8 cellular contexts compared by ENCODE assay signal in the genomic region with DNA sequence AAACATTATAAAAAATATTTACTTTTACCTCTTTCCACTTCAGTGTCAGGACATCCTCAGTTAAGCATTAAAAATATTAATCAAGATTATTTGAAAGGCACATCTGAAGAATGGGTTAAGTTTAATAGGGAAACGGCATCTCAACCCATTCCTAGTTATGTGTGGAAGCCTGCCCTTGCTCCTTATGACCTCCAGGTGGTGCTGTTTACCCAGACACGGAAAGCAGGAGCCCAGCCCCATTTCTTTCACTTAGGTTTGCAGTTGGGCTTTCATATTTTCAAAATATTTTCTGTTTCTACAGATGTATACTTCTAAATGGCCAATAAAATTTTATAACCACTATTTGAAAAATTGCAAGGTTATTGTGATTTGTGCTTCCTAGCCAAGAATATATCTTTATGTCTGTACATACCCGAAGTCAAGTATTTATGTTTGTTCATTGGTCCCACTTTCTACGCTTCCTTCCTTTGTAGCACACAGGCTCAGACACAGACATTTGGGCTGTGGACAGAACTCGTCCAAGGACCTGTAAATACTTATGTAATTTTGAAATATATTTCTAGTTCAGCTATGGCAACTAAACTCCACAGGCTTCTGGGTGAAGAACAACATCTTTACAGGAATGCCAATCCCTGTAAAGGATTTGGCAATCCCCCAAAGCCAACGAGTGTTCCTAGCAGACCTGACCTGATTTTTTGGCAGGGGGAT.
DNase-seq lines count a peak whose midpoint lies in the region; ATAC-seq, FAIRE-seq and TF ChIP-seq lines count a peak whose summit lies in the region.

No MANE protein-coding gene starts in this region.

- intact Hi-C loops in A673 (cut with micrococcal nuclease; ENCODE audit: unreplicated experiment), result loop anchor here (1.0 to 5.0 kb wide), 5 partner anchors 856 to 1746 kb away; no protein-coding TSS in a partner anchor
- intact Hi-C loops in testis (cut with DNase I; ENCODE audit: low total_unique reads), result no loop called here

- no peaks in the 10 kb centered on the region for H3K9me3 Mint-ChIP-seq in activated CD4-positive, alpha-beta T cell treated with anti-CD3 and anti-CD28 coated beads, Interleukin-2, amount 10 ng/mL, durations not matched to agents 7 days and 5 days

- DNase-seq in A673 (ENCODE audit: low spot score) (peak; percentile 75), GM12892 (ENCODE audit: insufficient read length) (no peak), NCI-H2171 treated with DMSO at 0.1 percent for 48 hours (lab: John Stamatoyannopoulos, UW) (peak; percentile 66), epithelial cell of proximal tubule (ENCODE audit: low read depth) (no peak), mucosa of gallbladder (ENCODE audit: low spot score) (peak; percentile 60), testis (peak; percentile 70)
- peak; percentile 45 for DNase-seq in activated CD4-positive, alpha-beta T cell treated with anti-CD3 and anti-CD28 coated beads, Interleukin-2, amount 10 ng/mL, durations not matched to agents 7 days and 5 days

- H3K9me3 ChIP-seq in A673 (ENCODE audit: low read depth, low read length, poor library complexity, severe bottlenecking), result no peaks in the 10 kb centered on the region
- no peaks in the 10 kb centered on the region for H3K9me3 ChIP-seq in testis

- H3K4me3 ChIP-seq in A673 (ENCODE audit: low read depth, low read length, poor library complexity, severe bottlenecking) (no peak overlapping the region), epithelial cell of proximal tubule (ENCODE audit: low read depth, low read length) (no peak overlapping the region), testis (no peak overlapping the region)

- H3K36me3 ChIP-seq in A673 (ENCODE audit: insufficient read depth, low read length, poor library complexity, severe bottlenecking) (no peaks in the 10 kb centered on the region), testis (ENCODE audit: low read depth, missing control alignments) (no peaks in the 10 kb centered on the region)

- peaks cover 23% of the 10 kb centered on the region for H3K27me3 Mint-ChIP-seq in activated CD4-positive, alpha-beta T cell treated with anti-CD3 and anti-CD28 coated beads, Interleukin-2, amount 10 ng/mL, durations not matched to agents 7 days and 5 days

- ATAC-seq in HG03025 (IDR thresholded peaks at IDR 0.05; ENCODE audit: low FRiP score, unreplicated experiment), result peak; percentile 45

- CTCF ChIA-PET in A673 (lab: Charles Lee), result no interaction called here
- CTCF ChIA-PET in activated CD4-positive, alpha-beta T cell treated with anti-CD3 and anti-CD28 coated beads, Interleukin-2, amount 10 ng/mL, durations not matched to agents 7 days and 5 days (lab: Charles Lee), result interaction anchor here (1.3 kb wide), 1 partner anchor 11 kb away, joined by 5 read pairs; no protein-coding TSS in a partner anchor

- no TSS peak for BruUV-seq in A673 (replicated peaks; lab: Mats Ljungman, UMichigan)

- peak; percentile 44 for FAIRE-seq in GM12892 (lab: Jason Lieb, UNC)

- no peaks in the 10 kb centered on the region for H3K4me1 Mint-ChIP-seq in activated CD4-positive, alpha-beta T cell treated with anti-CD3 and anti-CD28 coated beads, Interleukin-2, amount 10 ng/mL, durations not matched to agents 7 days and 5 days

- H3K27me3 ChIP-seq in A673 (replicated peaks; ENCODE audit: insufficient read depth, low read depth, low read length, poor library complexity) (no peaks in the 10 kb centered on the region), testis (no peaks in the 10 kb centered on the region)

- peaks cover 21% of the 10 kb centered on the region for H3K4me1 ChIP-seq in A673 (ENCODE audit: insufficient read depth, low read length, poor library complexity, severe bottlenecking)
- H3K4me1 ChIP-seq in testis, result no peaks in the 10 kb centered on the region

- no peak overlapping the region for H3K27ac ChIP-seq in A673 (ENCODE audit: low read depth, low read length, poor library complexity, severe bottlenecking)
- no peak overlapping the region for H3K27ac ChIP-seq in testis

- no peak overlapping the region for H3K27ac Mint-ChIP-seq in activated CD4-positive, alpha-beta T cell treated with anti-CD3 and anti-CD28 coated beads, Interleukin-2, amount 10 ng/mL, durations not matched to agents 7 days and 5 days

- 15 to 17% methylated on average over 6 of the region's 6 CpGs for WGBS in testis, 2 donors

- POLR2A ChIA-PET in A673 (lab: Charles Lee; ENCODE audit: low non-redundant PET), result no interaction called here
- POLR2A ChIA-PET in activated CD4-positive, alpha-beta T cell treated with anti-CD3 and anti-CD28 coated beads, Interleukin-2, amount 10 ng/mL, durations not matched to agents 7 days and 5 days (lab: Charles Lee), result no interaction called here

- H3K4me3 Mint-ChIP-seq in activated CD4-positive, alpha-beta T cell treated with anti-CD3 and anti-CD28 coated beads, Interleukin-2, amount 10 ng/mL, durations not matched to agents 7 days and 5 days, result no peak overlapping the region

- no peak for TF ChIP-seq POLR2A in GM12892 (IDR thresholded peaks at IDR 0.05; ENCODE audit: low read depth, low read length)
- TF ChIP-seq POLR2A in testis (IDR thresholded peaks at IDR 0.05), result no peak

- no peaks in the 10 kb centered on the region for H3K36me3 Mint-ChIP-seq in activated CD4-positive, alpha-beta T cell treated with anti-CD3 and anti-CD28 coated beads, Interleukin-2, amount 10 ng/mL, durations not matched to agents 7 days and 5 days (ENCODE audit: low read depth)

- peak; percentile 96 for TF ChIP-seq CTCF in A673 (conservative IDR thresholded peaks at IDR 0.05; ENCODE audit: low read depth, low read length)
- peak; percentile 99 for TF ChIP-seq CTCF in epithelial cell of proximal tubule (conservative IDR thresholded peaks at IDR 0.05; ENCODE audit: low read depth, low read length)
- TF ChIP-seq CTCF in testis (IDR thresholded peaks at IDR 0.05), result peak; percentile 85 to 94 (median 85)

Comparison
In these comparisons a context has a peak if more than half of its experiments do, and no peak if none do; other contexts are left out.
1. DNase-seq: peak in A673 (single experiment), NCI-H2171 treated with DMSO at 0.1 percent for 48 hours (single experiment), activated CD4-positive, alpha-beta T cell treated with anti-CD3 and anti-CD28 coated beads, Interleukin-2, amount 10 ng/mL, durations not matched to agents 7 days and 5 days (single experiment), mucosa of gallbladder (single experiment) and testis (single experiment); none in GM12892 (single experiment) and epithelial cell of proximal tubule (single experiment).
2. Peak in every context shown above with its lines, with median percentiles within 50 percentile points of each other: CTCF ChIP-seq.